ENCODE assay signal across 33 cellular contexts in genomic region chr22:19615001-19615461, GRCh38.
A peak's percentile ranks its signal among the peaks of the same experiment; 100 is the strongest.
DNase-seq lines count a peak whose midpoint lies in the region; ATAC-seq and TF ChIP-seq lines count a peak whose summit lies in the region.
"Had no signal": no experiment of that assay in that cellular context is flagged by ENCODE, and none has a peak within 500 bp of the region (broad histone marks: within the 10 kb centered on the region; RNA-seq: fewer than 3 reads in every experiment).

No MANE protein-coding gene starts in this region.

- H3K9me3 Mint-ChIP-seq in GM23338 (no peaks in the 10 kb centered on the region), WTC11 (no peaks in the 10 kb centered on the region), memory B cell (no peaks in the 10 kb centered on the region)
- H3K9me3 Mint-ChIP-seq: activated naive CD8-positive, alpha-beta T cell treated with anti-CD3 and anti-CD28 coated beads, Interleukin-2, amount 50 U/mL, for 24 hours; activated T-cell treated with anti-CD3 and anti-CD28 coated beads, Interleukin-2, amount 50 U/mL, for 4 hours; CD8-positive, alpha-beta memory T cell had no signal

- H3K27me3 Mint-ChIP-seq in GM23338 (ENCODE audit: insufficient read depth, low read depth, poor library complexity) (peaks cover 6% of the 10 kb centered on the region), WTC11 (ENCODE audit: low read depth) (no peaks in the 10 kb centered on the region; the same call in 1 of the 2 replicates), memory B cell (peaks cover 15% of the 10 kb centered on the region)

- H3K9me3 ChIP-seq in BLaER1 treated with 17β-estradiol and CSF1 and Interleukin-3, amounts not matched to agents 10 nM and 100 nM (replicated peaks in 1 of 11), result no peaks in the 10 kb centered on the region
- H3K9me3 ChIP-seq in mammary epithelial cell (replicated peaks; ENCODE audit: insufficient read depth, low read length) (no peaks in the 10 kb centered on the region), PC-9 (ENCODE audit: insufficient read depth, low read depth) (no peaks in the 10 kb centered on the region)
- H3K9me3 ChIP-seq: A549, MG63, pancreas, SJSA1, upper lobe of right lung had no signal

- H3K9me2 ChIP-seq in GM23338 (ENCODE audit: insufficient read depth) (no peaks in the 10 kb centered on the region), PC-9 (ENCODE audit: insufficient read depth) (no peaks in the 10 kb centered on the region)

- no peak overlapping the region for H3K27ac ChIP-seq in BLaER1 treated with 17β-estradiol and CSF1 and Interleukin-3, amounts not matched to agents 10 nM and 100 nM
- H3K27ac ChIP-seq in GM23338 (ENCODE audit: low read depth), result no peak overlapping the region
- no peak overlapping the region for H3K27ac ChIP-seq in mammary epithelial cell (ENCODE audit: insufficient read depth, low read depth, low read length)
- no peak overlapping the region for H3K27ac ChIP-seq in PC-9
- H3K27ac ChIP-seq: A549, cardiac muscle cell, coronary artery, epithelial cell of prostate, GM23248, pancreas, RWPE1, SJSA1, upper lobe of right lung had no signal

- H3K4me3 ChIP-seq in BLaER1 treated with 17β-estradiol and CSF1 and Interleukin-3, amounts not matched to agents 10 nM and 100 nM, result no peak overlapping the region
- no peak overlapping the region for H3K4me3 ChIP-seq in GM23338
- H3K4me3 ChIP-seq in mammary epithelial cell (replicated peaks in 1 of 3; ENCODE audit: insufficient read depth in 1 of 3, low read depth in 2 of 3, low read length in 3 of 3), result no peak overlapping the region
- no peak overlapping the region for H3K4me3 ChIP-seq in PC-9
- H3K4me3 ChIP-seq: A549, cardiac muscle cell, coronary artery, GM23248, MG63, pancreas, SJSA1, upper lobe of right lung had no signal

- H3K27me3 ChIP-seq in BLaER1 treated with 17β-estradiol and CSF1 and Interleukin-3, amounts not matched to agents 10 nM and 100 nM, result peaks cover 0 to 11% (median 3%) of the 10 kb centered on the region in 11 experiments; a peak in 4 of 22 replicates
- H3K27me3 ChIP-seq in GM23338 (ENCODE audit: insufficient read depth) (no peaks in the 10 kb centered on the region), mammary epithelial cell (ENCODE audit: insufficient read depth, low read length) (peaks cover 3% of the 10 kb centered on the region), PC-9 (ENCODE audit: insufficient read depth, low read depth) (peaks cover 9% of the 10 kb centered on the region)
- H3K27me3 ChIP-seq: cardiac muscle cell, MG63, pancreas, SJSA1, upper lobe of right lung had no signal

- H3K36me3 ChIP-seq in BLaER1 treated with 17β-estradiol and CSF1 and Interleukin-3, amounts not matched to agents 10 nM and 100 nM, result no peaks in the 10 kb centered on the region
- H3K36me3 ChIP-seq in GM23338 (ENCODE audit: insufficient read depth), result no peaks in the 10 kb centered on the region
- no peaks in the 10 kb centered on the region for H3K36me3 ChIP-seq in mammary epithelial cell (ENCODE audit: insufficient read depth, low read length)
- no peaks in the 10 kb centered on the region for H3K36me3 ChIP-seq in PC-9 (ENCODE audit: low read depth)
- H3K36me3 ChIP-seq: cardiac muscle cell, MG63, pancreas, SJSA1, upper lobe of right lung had no signal

- H4K20me1 ChIP-seq in BLaER1 treated with 17β-estradiol and CSF1 and Interleukin-3, amounts not matched to agents 10 nM and 100 nM, result peaks cover 0 to 14% (median 0%) of the 10 kb centered on the region in 11 experiments; a peak in 2 of 22 replicates
- H4K20me1 ChIP-seq in GM23338 (replicated peaks; ENCODE audit: insufficient read depth) (no peaks in the 10 kb centered on the region), mammary epithelial cell (ENCODE audit: insufficient read depth, low read length) (no peaks in the 10 kb centered on the region), PC-9 (ENCODE audit: insufficient read depth) (no peaks in the 10 kb centered on the region)

- H3K4me2 ChIP-seq in BLaER1 treated with 17β-estradiol and CSF1 and Interleukin-3, amounts not matched to agents 10 nM and 100 nM, result peak overlapping the region in 6 of 11 experiments; percentile 7 to 57 (median 34); a peak in 12 of 22 replicates
- H3K4me2 ChIP-seq in GM23338 (no peak overlapping the region), mammary epithelial cell (ENCODE audit: insufficient read depth, low read depth, low read length) (no peak overlapping the region), PC-9 (no peak overlapping the region)
- H3K4me2 ChIP-seq: A549 had no signal

- peaks cover 8% of the 10 kb centered on the region for H3F3A ChIP-seq in GM23338 (replicated peaks; ENCODE audit: low read depth)
- no peaks in the 10 kb centered on the region for H3F3A ChIP-seq in PC-9 (ENCODE audit: insufficient read depth, low read depth)

- no peaks in the 10 kb centered on the region for H3K79me2 ChIP-seq in GM23338 (replicated peaks; ENCODE audit: insufficient read depth)
- no peaks in the 10 kb centered on the region for H3K79me2 ChIP-seq in mammary epithelial cell (ENCODE audit: insufficient read depth, low read length)
- H3K79me2 ChIP-seq in PC-9 (ENCODE audit: low read depth), result no peaks in the 10 kb centered on the region

- H3K27ac Mint-ChIP-seq in GM23338 (peak overlapping the region; percentile 60; the same call in 1 of the 2 replicates), WTC11 (peak overlapping the region; percentile 58; the same call in 1 of the 2 replicates), memory B cell (no peak overlapping the region)
- H3K27ac Mint-ChIP-seq: activated naive CD8-positive, alpha-beta T cell treated with anti-CD3 and anti-CD28 coated beads, Interleukin-2, amount 50 U/mL, for 24 hours had no signal

- intact Hi-C loops in mammary epithelial cell (cut with micrococcal nuclease) (no loop called here), PC-9 (cut with micrococcal nuclease; ENCODE audit: unreplicated experiment) (no loop called here)

- no peak overlapping the region for H3K9ac ChIP-seq in BLaER1 treated with 17β-estradiol and CSF1 and Interleukin-3, amounts not matched to agents 10 nM and 100 nM
- H3K9ac ChIP-seq in mammary epithelial cell (ENCODE audit: insufficient read depth, low read length), result no peak overlapping the region
- H3K9ac ChIP-seq: GM23248 had no signal

- CTCF ChIA-PET in WTC11 (lab: Charles Lee), result interaction anchor here (1.7 kb wide), 1 partner anchor 15 kb away, joined by 3 read pairs; no protein-coding TSS in a partner anchor
- CTCF ChIA-PET in mammary epithelial cell (lab: Charles Lee; ENCODE audit: low non-redundant PET), result no interaction called here
- CTCF ChIA-PET in PC-9 (lab: Charles Lee), result no interaction called here

- H2AFZ ChIP-seq in GM23338 (no peak overlapping the region), mammary epithelial cell (ENCODE audit: low read depth, low read length) (no peak overlapping the region), PC-9 (no peak overlapping the region)
- H2AFZ ChIP-seq: GM23248 had no signal

- POLR2A ChIA-PET in WTC11 (lab: Charles Lee), result no interaction called here
- POLR2A ChIA-PET in PC-9 (lab: Charles Lee; ENCODE audit: unreplicated experiment), result interaction anchor here (0.7 kb wide), 1 partner anchor 17 kb away, joined by 3 read pairs; no protein-coding TSS in a partner anchor

- DNase-seq in GM23338 (ENCODE audit: low spot score), result no peak
- no peak for DNase-seq in WTC11 (ENCODE audit: low spot score)
- no peak for DNase-seq in memory B cell (ENCODE audit: low spot score in 2 of 2)
- DNase-seq in OCI-M1 (lab: John Stamatoyannopoulos, UW), result no peak
- no peak for DNase-seq in mammary epithelial cell
- no peak for DNase-seq in PC-9
- DNase-seq: activated CD4-positive, alpha-beta T cell treated with anti-CD3 and anti-CD28 coated beads, Interleukin-2, amount 50 U/mL, for 1 hour; activated CD4-positive, CD25-positive, alpha-beta regulatory T cell; activated naive CD8-positive, alpha-beta T cell treated with anti-CD3 and anti-CD28 coated beads, Interleukin-2, amount 50 U/mL, for 24 hours; activated T-cell treated with anti-CD3 and anti-CD28 coated beads, Interleukin-2, amount 50 U/mL, for 4 hours; AML-193; CD8-positive, alpha-beta memory T cell; DMS153; effector memory CD4-positive, alpha-beta T cell; GM23248; left colon; mesenchymal stem cell; MG63; NCI-H1436; NCI-H226; pancreas; small intestine; stimulated activated naive CD8-positive, alpha-beta T cell treated with anti-CD3 and anti-CD28 coated beads, Interleukin-15, Interleukin-2, amounts not matched to agents 100 U/mL and 50 U/mL, for 24 hours; T1000; upper lobe of right lung had no signal

- BruUV-seq in mammary epithelial cell (replicated peaks; lab: Mats Ljungman, UMichigan) (no TSS peak), PC-9 (replicated peaks; lab: Mats Ljungman, UMichigan) (no TSS peak)

- H3K4me1 Mint-ChIP-seq in GM23338 (peaks cover 49% of the 10 kb centered on the region), WTC11 (peaks cover 55% of the 10 kb centered on the region), memory B cell (peaks cover 36% of the 10 kb centered on the region)

- WGBS in mammary epithelial cell (ENCODE audit: low coverage, missing lambda C conversion rate), result 83% methylated on average over 13 of the region's 13 CpGs

- H3K4me1 ChIP-seq in BLaER1 treated with 17β-estradiol and CSF1 and Interleukin-3, amounts not matched to agents 10 nM and 100 nM, result peaks cover 24 to 47% (median 39%) of the 10 kb centered on the region in 10 experiments
- H3K4me1 ChIP-seq in GM23338 (ENCODE audit: insufficient read depth) (peaks cover 16% of the 10 kb centered on the region), mammary epithelial cell (ENCODE audit: insufficient read depth, low read length) (no peaks in the 10 kb centered on the region), PC-9 (replicated peaks; ENCODE audit: insufficient read depth) (no peaks in the 10 kb centered on the region)
- H3K4me1 ChIP-seq: A549, pancreas, SJSA1, upper lobe of right lung had no signal

- ATAC-seq in GM23338 (no peak), WTC11 (no peak), memory B cell (ENCODE audit: low read depth) (no peak), GM21528 (IDR thresholded peaks at IDR 0.05; ENCODE audit: low FRiP score, unreplicated experiment) (no peak)
- ATAC-seq: A549; activated naive CD8-positive, alpha-beta T cell treated with anti-CD3 and anti-CD28 coated beads, Interleukin-2, amount 50 U/mL, for 24 hours; activated T-cell treated with anti-CD3 and anti-CD28 coated beads, Interleukin-2, amount 50 U/mL, for 4 hours; left colon; pancreas; stimulated activated naive CD8-positive, alpha-beta T cell treated with anti-CD3 and anti-CD28 coated beads, Interleukin-15, Interleukin-2, amounts not matched to agents 100 U/mL and 50 U/mL, for 24 hours; upper lobe of right lung had no signal

- TF ChIP-seq CTCF in GM23338 (conservative IDR thresholded peaks at IDR 0.05; ENCODE audit: low read depth in 2 of 2), result no peak
- TF ChIP-seq CTCF in WTC11 (IDR thresholded peaks at IDR 0.05), result no peak
- TF ChIP-seq CTCF in mammary epithelial cell (conservative IDR thresholded peaks at IDR 0.05 in 1 of 2, IDR thresholded peaks at IDR 0.05 in 1 of 2; ENCODE audit: extremely low read depth in 1 of 2, insufficient read depth in 1 of 2, low read depth in 1 of 2, low read length in 2 of 2), result no peak
- TF ChIP-seq CTCF in PC-9 (conservative IDR thresholded peaks at IDR 0.05), result no peak

- no peaks in the 10 kb centered on the region for H3K36me3 Mint-ChIP-seq in GM23338 (ENCODE audit: low read depth)
- no peaks in the 10 kb centered on the region for H3K36me3 Mint-ChIP-seq in WTC11
- H3K36me3 Mint-ChIP-seq in memory B cell, result no peaks in the 10 kb centered on the region
- H3K36me3 Mint-ChIP-seq: CD8-positive, alpha-beta memory T cell had no signal

- dilution Hi-C loops in mammary epithelial cell (cut with HindIII; ENCODE audit: low sequenced_read_pairs), result no loop called here

- in situ Hi-C loops in mammary epithelial cell (cut with MboI; ENCODE audit: low sequenced_read_pairs in 2 of 2), result no loop called here

- H3K4me3 Mint-ChIP-seq in GM23338 (no peak overlapping the region), WTC11 (no peak overlapping the region), memory B cell (peak overlapping the region; percentile 55)
- H3K4me3 Mint-ChIP-seq: activated naive CD8-positive, alpha-beta T cell treated with anti-CD3 and anti-CD28 coated beads, Interleukin-2, amount 50 U/mL, for 24 hours; activated T-cell treated with anti-CD3 and anti-CD28 coated beads, Interleukin-2, amount 50 U/mL, for 4 hours; CD8-positive, alpha-beta memory T cell had no signal

Comparison
In these comparisons a context has a peak if more than half of its experiments do, and no peak if none do; other contexts are left out.
1. H3K4me2 ChIP-seq: peak in BLaER1 treated with 17β-estradiol and CSF1 and Interleukin-3, amounts not matched to agents 10 nM and 100 nM (6 of 11); none in GM23338 (single experiment), mammary epithelial cell (single experiment) and PC-9 (single experiment).